ENCODE assay signal across 7 cellular contexts in the genomic region with DNA sequence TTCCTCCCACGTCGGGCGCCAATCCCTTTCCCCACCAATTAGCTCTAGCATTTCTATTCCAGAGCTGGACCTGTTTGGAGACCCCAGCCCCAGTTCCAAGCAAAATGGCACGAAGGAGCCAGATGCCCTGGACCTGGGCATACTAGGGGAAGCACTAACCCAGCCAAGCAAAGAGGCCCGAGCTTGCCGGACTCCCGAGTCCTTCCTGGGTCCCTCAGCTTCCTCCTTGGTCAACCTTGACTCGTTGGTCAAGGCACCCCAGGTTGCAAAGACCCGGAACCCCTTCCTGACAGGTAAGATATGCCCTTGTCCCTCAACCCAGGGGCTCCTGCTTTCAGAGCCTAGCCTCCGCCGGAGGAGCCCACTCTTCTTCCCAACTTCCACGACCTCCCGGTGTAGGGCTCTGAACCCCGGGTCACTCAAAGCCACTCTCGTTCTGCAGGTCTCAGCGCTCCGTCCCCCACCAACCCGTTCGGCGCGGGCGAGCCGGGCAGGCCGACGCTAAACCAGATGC. TPM values are rescaled to one million over a fixed set of nuclear protein-coding genes. Genes with fewer than 3 reads are reported as not detected.
DNase-seq lines count a peak whose midpoint lies in the region; ATAC-seq and TF ChIP-seq lines count a peak whose summit lies in the region.

No MANE protein-coding gene starts in this region.

- H2BK12ac ChIP-seq in H9 (ENCODE audit: insufficient read length, low read depth, low read length), result no peak overlapping the region

- no CpG with 5 or more reads among the region's 25 CpGs for WGBS in H9 (ENCODE audit: extremely low coverage, insufficient read length, low lambda C conversion rate)

- TF ChIP-seq CTCF in H9 (conservative IDR thresholded peaks at IDR 0.05) (no peak), activated B cell treated with CpG ODN at 0.5 μM for 24 hours (IDR thresholded peaks at IDR 0.05) (no peak)

- CTCF ChIA-PET in activated B cell treated with CpG ODN at 0.5 μM for 24 hours (lab: Charles Lee), result interaction anchor here (1.0 to 1.8 kb wide), 6 partner anchors 9 to 154 kb away, joined by 3 to 6 read pairs (median 4); partner anchors contain the start of gene CACNA1G

- H3K4me1 ChIP-seq in H9 (ENCODE audit: insufficient read depth, low read length), result 0 out of 2 replicates have a peak, but pooled peaks cover 2% of the 10 kb centered on the region

- no peak overlapping the region for H2BK20ac ChIP-seq in H9 (ENCODE audit: low read depth, low read length, poor library complexity, severe bottlenecking)

- H2AK5ac ChIP-seq in H9 (ENCODE audit: insufficient read length, low read length), result no peak overlapping the region

- H3K23me2 ChIP-seq in H9 (ENCODE audit: insufficient read length, low read depth, low read length, poor library complexity, severe bottlenecking), result peaks cover 8% of the 10 kb centered on the region

- H2BK120ac ChIP-seq in H9 (ENCODE audit: low read depth, low read length, poor library complexity, severe bottlenecking), result no peak overlapping the region

- H3K27me3 ChIP-seq in H9 (ENCODE audit: insufficient read depth, low read length), result no peaks in the 10 kb centered on the region; the same call in 1 of the 2 replicates

- H3K27me3 Mint-ChIP-seq in H9 (ENCODE audit: low read depth) (peaks cover 34% of the 10 kb centered on the region), activated B cell treated with CpG ODN at 0.5 μM for 24 hours (peaks cover 9% of the 10 kb centered on the region)
- H3K27me3 Mint-ChIP-seq in stimulated activated naive B cell treated with anti-CD40 and anti-IgM and Interleukin-4, amounts not matched to agents 10 μg/mL and 1 μg/mL and 100 μg/mL, for 72 hours, result peaks cover 15 to 27% of the 10 kb centered on the region in 2 donors

- peaks cover 0 to 2% (median 0%) of the 10 kb centered on the region in 3 experiments; a peak in 3 of 7 replicates for H3K36me3 Mint-ChIP-seq in H9 (ENCODE audit: insufficient read depth in 1 of 3, low read depth in 3 of 3)
- no peaks in the 10 kb centered on the region for H3K36me3 Mint-ChIP-seq in activated B cell treated with CpG ODN at 0.5 μM for 24 hours (ENCODE audit: low read depth)
- H3K36me3 Mint-ChIP-seq in stimulated activated naive B cell treated with anti-CD40 and anti-IgM and Interleukin-4, amounts not matched to agents 10 μg/mL and 1 μg/mL and 100 μg/mL, for 72 hours, result peaks cover 0 to 1% of the 10 kb centered on the region in 2 donors

- H3K4ac ChIP-seq in H9 (ENCODE audit: low read depth, low read length), result no peak overlapping the region

- DNase-seq in H9, result no peak
- no peak for DNase-seq in activated B cell treated with CpG ODN at 0.5 μM for 24 hours
- DNase-seq in stimulated activated naive B cell treated with anti-CD40 and anti-IgM and Interleukin-4, amounts not matched to agents 10 μg/mL and 1 μg/mL and 100 μg/mL, for 72 hours, result no peak
- DNase-seq in ureter (ENCODE audit: low spot score), result no peak
- DNase-seq in NCI-H748 (lab: John Stamatoyannopoulos, UW; ENCODE audit: unreplicated experiment), result no peak
- no peak for DNase-seq in NCI-H128 (lab: John Stamatoyannopoulos, UW; ENCODE audit: unreplicated experiment)

- no peak overlapping the region for H2BK5ac ChIP-seq in H9 (ENCODE audit: insufficient read length, low read length)

- H3K4me3 Mint-ChIP-seq in H9 (peak overlapping the region; percentile 69 to 82), activated B cell treated with CpG ODN at 0.5 μM for 24 hours (peak overlapping the region; percentile 85)
- H3K4me3 Mint-ChIP-seq in stimulated activated naive B cell treated with anti-CD40 and anti-IgM and Interleukin-4, amounts not matched to agents 10 μg/mL and 1 μg/mL and 100 μg/mL, for 72 hours, result peak overlapping the region; percentile 85 to 87

- POLR2A ChIA-PET in activated B cell treated with CpG ODN at 0.5 μM for 24 hours (lab: Charles Lee), result interaction anchor here (0.5 to 2.3 kb wide), 5 partner anchors 78 to 326 kb away, joined by 3 to 11 read pairs (median 5); partner anchors contain the start of genes LRRC59 and TOB1

- ATAC-seq in activated B cell treated with CpG ODN at 0.5 μM for 24 hours (ENCODE audit: low read depth), result no peak
- no peak for ATAC-seq in stimulated activated naive B cell treated with anti-CD40 and anti-IgM and Interleukin-4, amounts not matched to agents 10 μg/mL and 1 μg/mL and 100 μg/mL, for 72 hours (replicated peaks)

- no peak overlapping the region for H3K18ac ChIP-seq in H9 (ENCODE audit: insufficient read length, low read depth, low read length)

- no peak overlapping the region for H4K5ac ChIP-seq in H9 (ENCODE audit: insufficient read length, low read depth, low read length)

- intact Hi-C loops in activated B cell treated with CpG ODN at 0.5 μM for 24 hours (cut with micrococcal nuclease), result loop anchor here (1.0 to 10.0 kb wide), 2 partner anchors 59 to 513 kb away; no protein-coding TSS in a partner anchor

- H3K27ac Mint-ChIP-seq in H9, result no peak overlapping the region
- no peak overlapping the region for H3K27ac Mint-ChIP-seq in activated B cell treated with CpG ODN at 0.5 μM for 24 hours
- peak overlapping the region; percentile 78 for H3K27ac Mint-ChIP-seq in stimulated activated naive B cell treated with anti-CD40 and anti-IgM and Interleukin-4, amounts not matched to agents 10 μg/mL and 1 μg/mL and 100 μg/mL, for 72 hours

- no peaks in the 10 kb centered on the region for H3K79me1 ChIP-seq in H9 (ENCODE audit: insufficient read depth, low read depth, low read length, poor library complexity, severe bottlenecking)

- peak overlapping the region; percentile 76 for H3K4me2 ChIP-seq in H9 (ENCODE audit: insufficient read depth, insufficient read length, low read length)

- H3K14ac ChIP-seq in H9 (ENCODE audit: insufficient read depth, low read length), result no peak overlapping the region

- H4K8ac ChIP-seq in H9 (replicated peaks; ENCODE audit: insufficient read length, low read depth, low read length), result no peak overlapping the region

- no peaks in the 10 kb centered on the region for H4K20me1 ChIP-seq in H9 (ENCODE audit: control insufficient read depth, insufficient read depth, insufficient read length)

- no peak overlapping the region for H3K56ac ChIP-seq in H9 (ENCODE audit: insufficient read length, low read depth, low read length)

- peak overlapping the region; percentile 49 for H3K4me3 ChIP-seq in iPS-11a (ENCODE audit: low read depth, low read length)

- H2BK15ac ChIP-seq in H9 (ENCODE audit: low read depth, low read length), result no peak overlapping the region

- H3K9ac ChIP-seq in H9 (ENCODE audit: extremely low read depth, insufficient read length, low read length), result no peak overlapping the region

- H3T11ph ChIP-seq in H9 (ENCODE audit: low read length), result no peak overlapping the region

- H3K4me1 Mint-ChIP-seq in H9, result peaks cover 23 to 36% of the 10 kb centered on the region in 2 experiments
- H3K4me1 Mint-ChIP-seq in activated B cell treated with CpG ODN at 0.5 μM for 24 hours, result peaks cover 13% of the 10 kb centered on the region
- H3K4me1 Mint-ChIP-seq in stimulated activated naive B cell treated with anti-CD40 and anti-IgM and Interleukin-4, amounts not matched to agents 10 μg/mL and 1 μg/mL and 100 μg/mL, for 72 hours, result peaks cover 10 to 24% of the 10 kb centered on the region in 2 donors

- no peaks in the 10 kb centered on the region for H3K79me2 ChIP-seq in H9 (ENCODE audit: insufficient read depth, low read length)

- H2AFZ ChIP-seq in H9 (ENCODE audit: low read length), result no peak overlapping the region

- no peaks in the 10 kb centered on the region for H3K9me3 ChIP-seq in H9 (ENCODE audit: control insufficient read depth, low read depth, low read length)

- H4K91ac ChIP-seq in H9 (ENCODE audit: insufficient read length, low read depth, low read length), result no peak overlapping the region

- H3K27ac ChIP-seq in H9 (ENCODE audit: insufficient read length, low read depth, low read length), result no peak overlapping the region

- H3K9me3 Mint-ChIP-seq in H9 (no peaks in the 10 kb centered on the region), activated B cell treated with CpG ODN at 0.5 μM for 24 hours (no peaks in the 10 kb centered on the region)
- no peaks in the 10 kb centered on the region for H3K9me3 Mint-ChIP-seq in stimulated activated naive B cell treated with anti-CD40 and anti-IgM and Interleukin-4, amounts not matched to agents 10 μg/mL and 1 μg/mL and 100 μg/mL, for 72 hours

- H3K23ac ChIP-seq in H9 (ENCODE audit: insufficient read length, low read depth, low read length), result no peak overlapping the region

RNA-seq across cellular contexts. Expression of gene SPATA20, which starts 5.5 kb away (rescaled TPM):
- total RNA-seq in H9 (2021), result 23.9 and 26.6 TPM in 2 replicates
- 45.6 and 52.3 TPM in 2 replicates for total RNA-seq in activated B cell treated with CpG ODN at 0.5 μM for 24 hours
- total RNA-seq in ureter, result 101 TPM

RNA-seq across cellular contexts. Expression of gene EPN3, which starts 8.9 kb away (rescaled TPM):
- 1.9 and 2.2 TPM in 2 replicates for total RNA-seq in H9 (2021)
- total RNA-seq in activated B cell treated with CpG ODN at 0.5 μM for 24 hours, result not detected in 2 replicates
- 70.5 TPM for total RNA-seq in ureter

RNA-seq across cellular contexts. Expression of gene CACNA1G, which starts 19.1 kb away (rescaled TPM):
- total RNA-seq in H9 (2021) (1.5 and 1.7 TPM in 2 replicates), activated B cell treated with CpG ODN at 0.5 μM for 24 hours (0.07 TPM in 1 of 2 replicates, not detected in the other), ureter (0.36 TPM)

RNA-seq across cellular contexts. Expression of gene MYCBPAP, which starts 33.2 kb away (rescaled TPM):
- total RNA-seq in H9 (2021) (1.7 and 1.9 TPM in 2 replicates), activated B cell treated with CpG ODN at 0.5 μM for 24 hours (2.1 and 2.3 TPM in 2 replicates), ureter (1.1 TPM)

Comparison
In these comparisons a context has a peak if more than half of its experiments do, and no peak if none do; other contexts are left out.
1. RNA of gene EPN3, which starts 8.9 kb away (total RNA-seq): 70.5 TPM in ureter (single experiment); 1.9 to 2.2 TPM in H9 and not detected in activated B cell treated with CpG ODN at 0.5 μM for 24 hours; every median in the first group is over 10 times any median in the second.
2. Peak in every context shown above with its lines, with median percentiles within 50 percentile points of each other: H3K4me3 Mint-ChIP-seq.